Comparison of ENCODE assay signal across 21 cellular contexts in the genomic region with DNA sequence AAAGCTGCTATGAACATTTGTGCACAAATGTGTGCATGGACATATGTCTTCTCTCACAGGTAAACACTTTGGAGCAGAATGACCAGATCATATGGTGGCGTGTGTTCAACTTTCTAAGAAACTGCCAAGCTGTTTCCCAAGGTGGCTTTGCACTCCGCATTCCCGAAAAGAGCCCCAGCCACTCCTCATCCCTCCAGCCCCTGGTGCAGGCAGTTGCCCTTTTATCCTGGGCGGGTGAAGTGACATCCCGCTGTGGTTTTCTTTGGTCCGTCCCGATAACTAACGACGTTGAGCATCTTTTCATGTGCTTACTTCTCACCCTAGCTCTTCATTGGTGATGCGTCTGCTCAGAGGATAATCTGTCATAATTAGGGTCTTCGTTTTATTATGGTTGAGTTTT.
"Had no signal": no experiment of that assay in that cellular context is flagged by ENCODE, and none has a peak within 500 bp of the region (broad histone marks: within the 10 kb centered on the region; RNA-seq: fewer than 3 reads in every experiment).

No MANE protein-coding gene starts in this region.

- H3K4me3 ChIP-seq: ascending aorta, body of pancreas, Peyer's patch, SJSA1 had no signal

- FAIRE-seq: bronchial epithelial cell had no signal

- H3K9me3 ChIP-seq: ascending aorta, body of pancreas, Peyer's patch, SJSA1 had no signal

- ATAC-seq: body of pancreas, T-helper 17 cell had no signal

- H3K4me1 ChIP-seq: ascending aorta, body of pancreas, Peyer's patch, SJSA1 had no signal

- H3K27ac ChIP-seq: ascending aorta, body of pancreas, Peyer's patch, RWPE1, SJSA1 had no signal

- H3K36me3 ChIP-seq: ascending aorta, Peyer's patch, SJSA1 had no signal

- DNase-seq: activated CD4-positive, alpha-beta T cell treated with anti-CD3 and anti-CD28 coated beads, Interleukin-2, amount 50 U/mL, for 4 hours; activated CD4-positive, CD25-positive, alpha-beta regulatory T cell treated with anti-CD3 and anti-CD28 coated beads, Interleukin-2, amount 50 U/mL, for 72 hours; activated effector memory CD4-positive, alpha-beta T cell treated with anti-CD3 and anti-CD28 coated beads, Interleukin-2, amount 50 U/mL, for 16 hours; activated naive CD4-positive, alpha-beta T cell treated with Interleukin-2 at 50 U/mL for 16 hours; activated T-cell treated with anti-CD3 and anti-CD28 coated beads, Interleukin-2, amount 50 U/mL, for 4 hours; central memory CD4-positive, alpha-beta T cell; cortex of kidney; KG1; NCI-H1048; NCI-H146; NCI-H187 treated with DMSO at 0.1 percent for 48 hours; NCI-H2081 treated with DMSO at 0.1 percent for 48 hours; NCI-H226; T-helper 17 cell; T-helper 9 cell had no signal
